12 cellular contexts compared by ENCODE assay signal in genomic region chr2:23637011-23637778, GRCh38.
DNase-seq lines count a peak whose midpoint lies in the region; ATAC-seq and TF ChIP-seq lines count a peak whose summit lies in the region.
"Had no signal": no experiment of that assay in that cellular context is flagged by ENCODE, and none has a peak within 500 bp of the region (broad histone marks: within the 10 kb centered on the region; RNA-seq: fewer than 3 reads in every experiment).

No MANE protein-coding gene starts in this region.

- H2BK12ac ChIP-seq in neuronal stem cell (ENCODE audit: low read length): peak overlapping the region; percentile 24

- no CpG with 5 or more reads among the region's 14 CpGs for WGBS in neuronal stem cell (ENCODE audit: extremely low coverage in 2 of 2, insufficient read length in 2 of 2, insufficient replicate concordance in 1 of 2), 2 donors

- no peak overlapping the region for H2BK15ac ChIP-seq in neuronal stem cell (ENCODE audit: low read length)

- no peak overlapping the region for H3K9ac ChIP-seq in neuronal stem cell (ENCODE audit: low read depth, low read length, poor library complexity)

- peak overlapping the region; percentile 84 for H3K18ac ChIP-seq in neuronal stem cell (ENCODE audit: low read length)

- TF ChIP-seq CTCF in AG09309 (IDR thresholded peaks at IDR 0.05; ENCODE audit: control insufficient read depth, insufficient read depth, low read depth, low read length, missing control alignments): no peak
- TF ChIP-seq CTCF in Panc1 (IDR thresholded peaks at IDR 0.05): no peak
- no peak for TF ChIP-seq CTCF in fibroblast of pulmonary artery (IDR thresholded peaks at IDR 0.05; ENCODE audit: low read length, missing control alignments)

- H3K9me3 ChIP-seq in Panc1 (ENCODE audit: control insufficient read depth, insufficient read depth, low read depth, low read length): no peaks in the 10 kb centered on the region
- peaks cover 0 to 2% of the 10 kb centered on the region in 2 donors for H3K9me3 ChIP-seq in neuronal stem cell (replicated peaks in 1 of 2; ENCODE audit: control insufficient read depth in 2 of 2, insufficient read depth in 1 of 2, low read depth in 1 of 2, low read length in 2 of 2)
- H3K9me3 ChIP-seq in effector memory CD4-positive, alpha-beta T cell (ENCODE audit: control insufficient read depth, low read length): no peaks in the 10 kb centered on the region

- in situ Hi-C loops in Panc1 (cut with HindIII; ENCODE audit: low pct_unique_long_range_greater_than_20kb, low sequenced_read_pairs): no loop called here

- BruUV-seq in Panc1 (replicated peaks; lab: Mats Ljungman, UMichigan): no TSS peak

- intact Hi-C loops in Panc1 (cut with micrococcal nuclease; ENCODE audit: unreplicated experiment): no loop called here

- peak overlapping the region; percentile 85 for H2AK5ac ChIP-seq in neuronal stem cell (ENCODE audit: low read depth, low read length)

- H3K27ac ChIP-seq in Panc1 (ENCODE audit: low read length): no peak overlapping the region
- H3K27ac ChIP-seq in neuronal stem cell (replicated peaks; ENCODE audit: low read length): peak overlapping the region; percentile 77
- H3K27ac ChIP-seq in effector memory CD4-positive, alpha-beta T cell (ENCODE audit: insufficient read depth, low read length, poor library complexity, severe bottlenecking): no peak overlapping the region

- no peak overlapping the region for H2BK5ac ChIP-seq in neuronal stem cell (ENCODE audit: low read length)

- peak; percentile 20 for DNase-seq in AG09309 (ENCODE audit: low read depth)
- DNase-seq in Panc1 (ENCODE audit: low read depth, low spot score): no peak
- DNase-seq in fibroblast of pulmonary artery (ENCODE audit: low read depth): peak; percentile 86
- no peak for DNase-seq in neuronal stem cell (ENCODE audit: low spot score)
- DNase-seq in HEK293T (ENCODE audit: extremely low spot score): no peak
- DNase-seq in effector memory CD4-positive, alpha-beta T cell: no peak
- no peak for DNase-seq in NOMO-1 (lab: John Stamatoyannopoulos, UW; ENCODE audit: unreplicated experiment in 2 of 2)
- DNase-seq: CD4-positive, CD25-positive, alpha-beta regulatory T cell; central memory CD4-positive, alpha-beta T cell; NCI-H1436 treated with DMSO at 0.1 percent for 48 hours had no signal

- CTCF ChIA-PET in Panc1 (lab: Charles Lee): no interaction called here
- CTCF ChIA-PET in HEK293T (lab: Yijun Ruan, JAX): interaction anchor here (0.7 kb wide), 1 partner anchor 233 kb away, joined by 3 read pairs; no protein-coding TSS in a partner anchor

- H3K36me3 ChIP-seq in Panc1 (ENCODE audit: control insufficient read depth, insufficient read depth, low read length) (no peaks in the 10 kb centered on the region), neuronal stem cell (replicated peaks in 1 of 2; ENCODE audit: control insufficient read depth in 2 of 2, insufficient read depth in 2 of 2, low read length in 2 of 2) (peaks cover 0 to 2% of the 10 kb centered on the region in 2 donors)
- H3K36me3 ChIP-seq in effector memory CD4-positive, alpha-beta T cell (ENCODE audit: control insufficient read depth, insufficient read depth, low read length): no peaks in the 10 kb centered on the region

- H3K4ac ChIP-seq in neuronal stem cell (ENCODE audit: low read length): no peak overlapping the region

- H3K79me1 ChIP-seq in neuronal stem cell (ENCODE audit: low read depth, low read length): no peaks in the 10 kb centered on the region

- H3K23ac ChIP-seq in neuronal stem cell (ENCODE audit: low read depth, low read length, poor library complexity): no peak overlapping the region

- H3K4me1 ChIP-seq in Panc1 (ENCODE audit: control insufficient read depth, insufficient read depth, low read length): peaks cover 4% of the 10 kb centered on the region
- H3K4me1 ChIP-seq in neuronal stem cell (ENCODE audit: control insufficient read depth in 2 of 2, insufficient read depth in 1 of 2, low read depth in 1 of 2, low read length in 2 of 2): peaks cover 13 to 18% of the 10 kb centered on the region in 2 donors
- H3K4me1 ChIP-seq in effector memory CD4-positive, alpha-beta T cell (ENCODE audit: control insufficient read depth, insufficient read depth, low read length, poor library complexity, severe bottlenecking): no peaks in the 10 kb centered on the region

- H3K4me2 ChIP-seq in neuronal stem cell (ENCODE audit: insufficient read depth, low read length, poor library complexity, severe bottlenecking): no peak overlapping the region

- peak overlapping the region; percentile 3 for H4K91ac ChIP-seq in neuronal stem cell (ENCODE audit: low read depth, low read length, poor library complexity)

- POLR2A ChIA-PET in Panc1 (lab: Charles Lee) (no interaction called here), HEK293T (lab: Yijun Ruan, JAX) (no interaction called here)

- H3K14ac ChIP-seq in neuronal stem cell (ENCODE audit: low read length): no peak overlapping the region

- H3K4me3 ChIP-seq in AG09309 (ENCODE audit: control insufficient read depth, low read depth, low read length) (no peak overlapping the region), Panc1 (ENCODE audit: low read depth in 2 of 2, low read length in 2 of 2) (no peak overlapping the region), fibroblast of pulmonary artery (replicated peaks; ENCODE audit: low read depth, low read length) (no peak overlapping the region), neuronal stem cell (ENCODE audit: low read length in 2 of 2) (no peak overlapping the region)
- no peak overlapping the region for H3K4me3 ChIP-seq in effector memory CD4-positive, alpha-beta T cell (ENCODE audit: insufficient read depth, low read depth, low read length, poor library complexity, severe bottlenecking)

- ATAC-seq in Panc1 (peak; percentile 44), HG02798 (IDR thresholded peaks at IDR 0.05; ENCODE audit: poor library complexity, unreplicated experiment) (no peak)
- ATAC-seq: stimulated activated effector memory CD8-positive, alpha-beta T cell treated with anti-CD3 and anti-CD28 coated beads, Interleukin-12 subunit alpha, Interleukin-12 subunit beta, amount 100 ng/mL, for 72 hours had no signal

- peak overlapping the region; percentile 25 for H4K8ac ChIP-seq in neuronal stem cell (ENCODE audit: low read depth, low read length)

- peak overlapping the region; percentile 66 for H2AFZ ChIP-seq in neuronal stem cell (ENCODE audit: low read length)

- H3K27me3 ChIP-seq in Panc1 (ENCODE audit: control insufficient read depth, insufficient read depth, low read length): no peaks in the 10 kb centered on the region
- H3K27me3 ChIP-seq in neuronal stem cell (ENCODE audit: control insufficient read depth in 3 of 3, insufficient read depth in 3 of 3, low read depth in 1 of 3, low read length in 3 of 3): no peaks in the 10 kb centered on the region
- H3K27me3 ChIP-seq in effector memory CD4-positive, alpha-beta T cell (replicated peaks; ENCODE audit: control insufficient read depth, insufficient read depth, low read length, poor library complexity, severe bottlenecking): no peaks in the 10 kb centered on the region

- H2BK120ac ChIP-seq in neuronal stem cell (ENCODE audit: low read depth, low read length): peak overlapping the region; percentile 51

TF ChIP-seq in HEK293T, 16 proteins besides CTCF, POLR2A, EP300 and RAD21:
- no peak for TF ChIP-seq PKNOX1 (IDR thresholded peaks at IDR 0.05)
- TF ChIP-seq ELF4 (IDR thresholded peaks at IDR 0.05): no peak
- TF ChIP-seq CTBP1 (IDR thresholded peaks at IDR 0.05; ENCODE audit: borderline replicate concordance): no peak
- no peak for TF ChIP-seq HDGF (IDR thresholded peaks at IDR 0.05; ENCODE audit: borderline replicate concordance)
- no peak for TF ChIP-seq FOXK2 (IDR thresholded peaks at IDR 0.05)
- TF ChIP-seq SUZ12 (IDR thresholded peaks at IDR 0.05): no peak
- TF ChIP-seq ARNT (IDR thresholded peaks at IDR 0.05): no peak
- no peak for TF ChIP-seq LEF1 (IDR thresholded peaks at IDR 0.05; ENCODE audit: borderline replicate concordance)
- no peak for TF ChIP-seq L3MBTL2 (conservative IDR thresholded peaks at IDR 0.05)
- TF ChIP-seq TARDBP (IDR thresholded peaks at IDR 0.05): no peak
- no peak for TF ChIP-seq NFRKB (IDR thresholded peaks at IDR 0.05)
- TF ChIP-seq FOXA1 (IDR thresholded peaks at IDR 0.05): no peak
- no peak for TF ChIP-seq SP1 (IDR thresholded peaks at IDR 0.05)
- TF ChIP-seq BHLHE40 (IDR thresholded peaks at IDR 0.05; ENCODE audit: borderline replicate concordance): no peak
- no peak for TF ChIP-seq FOXM1 (IDR thresholded peaks at IDR 0.05; ENCODE audit: borderline replicate concordance)
- no peak for TF ChIP-seq ZNF384 (IDR thresholded peaks at IDR 0.05)

Comparison
In these comparisons a context has a peak if more than half of its experiments do, and no peak if none do; other contexts are left out.
1. DNase-seq: peak in AG09309 (single experiment) and fibroblast of pulmonary artery (single experiment); none in Panc1 (single experiment), neuronal stem cell (single experiment), HEK293T (single experiment), effector memory CD4-positive, alpha-beta T cell (0 of 3) and NOMO-1 (0 of 2).